Comparison of ENCODE assay signal across 1 cellular context in the genomic region with DNA sequence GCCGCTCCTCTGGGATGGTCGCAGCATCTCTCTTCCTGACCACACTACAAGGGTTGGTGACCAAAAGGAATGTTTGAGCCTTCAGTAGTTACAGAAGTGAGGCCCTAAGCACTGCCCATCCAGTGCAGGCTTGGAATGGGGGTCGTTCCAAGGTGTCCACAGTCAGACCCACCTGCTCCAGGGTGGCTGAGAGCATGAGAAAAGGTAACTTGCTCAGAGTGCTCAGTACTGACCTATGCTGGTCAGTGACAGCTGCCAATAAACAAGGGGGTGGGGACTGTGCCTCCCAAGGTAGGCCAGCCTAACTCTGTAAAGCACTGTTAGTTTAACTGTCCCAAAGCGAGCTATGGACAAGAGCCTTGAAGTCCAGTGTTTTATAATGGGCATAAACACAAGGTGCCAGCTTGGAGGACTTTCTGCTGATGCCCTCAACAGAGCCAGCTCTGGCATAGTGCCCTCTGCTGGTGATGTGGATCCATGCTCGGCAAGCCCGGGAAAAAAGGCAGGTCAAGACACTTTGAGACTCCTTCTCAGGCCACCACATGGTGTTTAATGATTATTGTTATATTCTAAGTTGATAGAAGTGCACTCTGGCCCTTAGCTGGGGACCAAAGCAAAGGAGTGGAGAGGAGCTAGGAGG.
TF ChIP-seq lines count a peak whose summit lies in the region.

No MANE protein-coding gene starts in this region.

TF ChIP-seq in GM12878, 131 proteins besides CTCF, POLR2A, EP300 and RAD21 (continued from another document):
- no peak for TF ChIP-seq BHLHE40 (IDR thresholded peaks at IDR 0.05; ENCODE audit: borderline replicate concordance in 1 of 2, low read depth in 2 of 2, low read length in 1 of 2)
- no peak for TF ChIP-seq CBX5 (IDR thresholded peaks at IDR 0.05; ENCODE audit: low read depth)
- no peak for TF ChIP-seq CBX3 (IDR thresholded peaks at IDR 0.05; ENCODE audit: borderline replicate concordance, low read depth)
- no peak for TF ChIP-seq SUZ12 (IDR thresholded peaks at IDR 0.05; ENCODE audit: unreplicated experiment)
- no peak for TF ChIP-seq NR2C1 (IDR thresholded peaks at IDR 0.05)
- TF ChIP-seq ZBED1 (IDR thresholded peaks at IDR 0.05; ENCODE audit: borderline replicate concordance), result no peak
- TF ChIP-seq NR2F1 (conservative IDR thresholded peaks at IDR 0.05), result 0 out of 2 replicates have a peak, but pooled peaks have one; percentile 15
- no peak for TF ChIP-seq SP1 (IDR thresholded peaks at IDR 0.05; ENCODE audit: low read depth, low read length)
- no peak for TF ChIP-seq SPI1 (IDR thresholded peaks at IDR 0.05; ENCODE audit: borderline replicate concordance, insufficient read depth, low read depth, low read length)
- TF ChIP-seq, protein P1, sequence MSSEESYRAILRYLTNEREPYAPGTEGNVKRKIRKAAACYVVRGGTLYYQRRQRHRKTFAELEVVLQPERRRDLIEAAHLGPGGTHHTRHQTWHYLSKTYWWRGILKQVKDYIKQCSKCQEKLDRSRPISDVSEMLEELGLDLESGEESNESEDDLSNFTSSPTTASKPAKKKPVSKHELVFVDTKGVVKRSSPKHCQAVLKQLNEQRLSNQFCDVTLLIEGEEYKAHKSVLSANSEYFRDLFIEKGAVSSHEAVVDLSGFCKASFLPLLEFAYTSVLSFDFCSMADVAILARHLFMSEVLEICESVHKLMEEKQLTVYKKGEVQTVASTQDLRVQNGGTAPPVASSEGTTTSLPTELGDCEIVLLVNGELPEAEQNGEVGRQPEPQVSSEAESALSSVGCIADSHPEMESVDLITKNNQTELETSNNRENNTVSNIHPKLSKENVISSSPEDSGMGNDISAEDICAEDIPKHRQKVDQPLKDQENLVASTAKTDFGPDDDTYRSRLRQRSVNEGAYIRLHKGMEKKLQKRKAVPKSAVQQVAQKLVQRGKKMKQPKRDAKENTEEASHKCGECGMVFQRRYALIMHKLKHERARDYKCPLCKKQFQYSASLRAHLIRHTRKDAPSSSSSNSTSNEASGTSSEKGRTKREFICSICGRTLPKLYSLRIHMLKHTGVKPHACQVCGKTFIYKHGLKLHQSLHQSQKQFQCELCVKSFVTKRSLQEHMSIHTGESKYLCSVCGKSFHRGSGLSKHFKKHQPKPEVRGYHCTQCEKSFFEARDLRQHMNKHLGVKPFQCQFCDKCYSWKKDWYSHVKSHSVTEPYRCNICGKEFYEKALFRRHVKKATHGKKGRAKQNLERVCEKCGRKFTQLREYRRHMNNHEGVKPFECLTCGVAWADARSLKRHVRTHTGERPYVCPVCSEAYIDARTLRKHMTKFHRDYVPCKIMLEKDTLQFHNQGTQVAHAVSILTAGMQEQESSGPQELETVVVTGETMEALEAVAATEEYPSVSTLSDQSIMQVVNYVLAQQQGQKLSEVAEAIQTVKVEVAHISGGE (CRISPR knock-in tag; IDR thresholded peaks at IDR 0.05), result no peak
- no peak for TF ChIP-seq BMI1 (IDR thresholded peaks at IDR 0.05; ENCODE audit: borderline replicate concordance)
- no peak for TF ChIP-seq TBL1XR1 (IDR thresholded peaks at IDR 0.05; ENCODE audit: low read depth, low read length)
- no peak for TF ChIP-seq SIX5 (IDR thresholded peaks at IDR 0.05; ENCODE audit: low read depth, low read length, severe bottlenecking)
- TF ChIP-seq, protein P2, sequence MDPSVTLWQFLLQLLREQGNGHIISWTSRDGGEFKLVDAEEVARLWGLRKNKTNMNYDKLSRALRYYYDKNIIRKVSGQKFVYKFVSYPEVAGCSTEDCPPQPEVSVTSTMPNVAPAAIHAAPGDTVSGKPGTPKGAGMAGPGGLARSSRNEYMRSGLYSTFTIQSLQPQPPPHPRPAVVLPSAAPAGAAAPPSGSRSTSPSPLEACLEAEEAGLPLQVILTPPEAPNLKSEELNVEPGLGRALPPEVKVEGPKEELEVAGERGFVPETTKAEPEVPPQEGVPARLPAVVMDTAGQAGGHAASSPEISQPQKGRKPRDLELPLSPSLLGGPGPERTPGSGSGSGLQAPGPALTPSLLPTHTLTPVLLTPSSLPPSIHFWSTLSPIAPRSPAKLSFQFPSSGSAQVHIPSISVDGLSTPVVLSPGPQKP (IDR thresholded peaks at IDR 0.05; ENCODE audit: low read depth, low read length), result no peak
- TF ChIP-seq, protein P3, sequence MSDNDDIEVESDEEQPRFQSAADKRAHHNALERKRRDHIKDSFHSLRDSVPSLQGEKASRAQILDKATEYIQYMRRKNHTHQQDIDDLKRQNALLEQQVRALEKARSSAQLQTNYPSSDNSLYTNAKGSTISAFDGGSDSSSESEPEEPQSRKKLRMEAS (IDR thresholded peaks at IDR 0.05; ENCODE audit: low read depth, low read length), result no peak
- TF ChIP-seq YBX1 (IDR thresholded peaks at IDR 0.05), result no peak
- TF ChIP-seq HDAC6 (IDR thresholded peaks at IDR 0.05; ENCODE audit: unreplicated experiment), result no peak
- TF ChIP-seq SMARCA5 (IDR thresholded peaks at IDR 0.05), result peak; percentile 72
- no peak for TF ChIP-seq CEBPB (IDR thresholded peaks at IDR 0.05; ENCODE audit: borderline replicate concordance in 1 of 2, low read depth in 2 of 2, low read length in 2 of 2)
- TF ChIP-seq, protein P4, sequence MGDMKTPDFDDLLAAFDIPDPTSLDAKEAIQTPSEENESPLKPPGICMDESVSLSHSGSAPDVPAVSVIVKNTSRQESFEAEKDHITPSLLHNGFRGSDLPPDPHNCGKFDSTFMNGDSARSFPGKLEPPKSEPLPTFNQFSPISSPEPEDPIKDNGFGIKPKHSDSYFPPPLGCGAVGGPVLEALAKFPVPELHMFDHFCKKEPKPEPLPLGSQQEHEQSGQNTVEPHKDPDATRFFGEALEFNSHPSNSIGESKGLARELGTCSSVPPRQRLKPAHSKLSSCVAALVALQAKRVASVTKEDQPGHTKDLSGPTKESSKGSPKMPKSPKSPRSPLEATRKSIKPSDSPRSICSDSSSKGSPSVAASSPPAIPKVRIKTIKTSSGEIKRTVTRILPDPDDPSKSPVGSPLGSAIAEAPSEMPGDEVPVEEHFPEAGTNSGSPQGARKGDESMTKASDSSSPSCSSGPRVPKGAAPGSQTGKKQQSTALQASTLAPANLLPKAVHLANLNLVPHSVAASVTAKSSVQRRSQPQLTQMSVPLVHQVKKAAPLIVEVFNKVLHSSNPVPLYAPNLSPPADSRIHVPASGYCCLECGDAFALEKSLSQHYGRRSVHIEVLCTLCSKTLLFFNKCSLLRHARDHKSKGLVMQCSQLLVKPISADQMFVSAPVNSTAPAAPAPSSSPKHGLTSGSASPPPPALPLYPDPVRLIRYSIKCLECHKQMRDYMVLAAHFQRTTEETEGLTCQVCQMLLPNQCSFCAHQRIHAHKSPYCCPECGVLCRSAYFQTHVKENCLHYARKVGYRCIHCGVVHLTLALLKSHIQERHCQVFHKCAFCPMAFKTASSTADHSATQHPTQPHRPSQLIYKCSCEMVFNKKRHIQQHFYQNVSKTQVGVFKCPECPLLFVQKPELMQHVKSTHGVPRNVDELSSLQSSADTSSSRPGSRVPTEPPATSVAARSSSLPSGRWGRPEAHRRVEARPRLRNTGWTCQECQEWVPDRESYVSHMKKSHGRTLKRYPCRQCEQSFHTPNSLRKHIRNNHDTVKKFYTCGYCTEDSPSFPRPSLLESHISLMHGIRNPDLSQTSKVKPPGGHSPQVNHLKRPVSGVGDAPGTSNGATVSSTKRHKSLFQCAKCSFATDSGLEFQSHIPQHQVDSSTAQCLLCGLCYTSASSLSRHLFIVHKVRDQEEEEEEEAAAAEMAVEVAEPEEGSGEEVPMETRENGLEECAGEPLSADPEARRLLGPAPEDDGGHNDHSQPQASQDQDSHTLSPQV (IDR thresholded peaks at IDR 0.05), result 0 out of 2 replicates have a peak, but pooled peaks have one; percentile 25
- TF ChIP-seq MYB (IDR thresholded peaks at IDR 0.05; ENCODE audit: borderline replicate concordance, low read depth, low read length), result no peak
- TF ChIP-seq SREBF2 (IDR thresholded peaks at IDR 0.05; ENCODE audit: low read length), result no peak
- TF ChIP-seq ASH2L (IDR thresholded peaks at IDR 0.05; ENCODE audit: borderline replicate concordance, low read depth), result no peak
- no peak for TF ChIP-seq SMAD5 (IDR thresholded peaks at IDR 0.05; ENCODE audit: low read depth)
- TF ChIP-seq, protein P5, sequence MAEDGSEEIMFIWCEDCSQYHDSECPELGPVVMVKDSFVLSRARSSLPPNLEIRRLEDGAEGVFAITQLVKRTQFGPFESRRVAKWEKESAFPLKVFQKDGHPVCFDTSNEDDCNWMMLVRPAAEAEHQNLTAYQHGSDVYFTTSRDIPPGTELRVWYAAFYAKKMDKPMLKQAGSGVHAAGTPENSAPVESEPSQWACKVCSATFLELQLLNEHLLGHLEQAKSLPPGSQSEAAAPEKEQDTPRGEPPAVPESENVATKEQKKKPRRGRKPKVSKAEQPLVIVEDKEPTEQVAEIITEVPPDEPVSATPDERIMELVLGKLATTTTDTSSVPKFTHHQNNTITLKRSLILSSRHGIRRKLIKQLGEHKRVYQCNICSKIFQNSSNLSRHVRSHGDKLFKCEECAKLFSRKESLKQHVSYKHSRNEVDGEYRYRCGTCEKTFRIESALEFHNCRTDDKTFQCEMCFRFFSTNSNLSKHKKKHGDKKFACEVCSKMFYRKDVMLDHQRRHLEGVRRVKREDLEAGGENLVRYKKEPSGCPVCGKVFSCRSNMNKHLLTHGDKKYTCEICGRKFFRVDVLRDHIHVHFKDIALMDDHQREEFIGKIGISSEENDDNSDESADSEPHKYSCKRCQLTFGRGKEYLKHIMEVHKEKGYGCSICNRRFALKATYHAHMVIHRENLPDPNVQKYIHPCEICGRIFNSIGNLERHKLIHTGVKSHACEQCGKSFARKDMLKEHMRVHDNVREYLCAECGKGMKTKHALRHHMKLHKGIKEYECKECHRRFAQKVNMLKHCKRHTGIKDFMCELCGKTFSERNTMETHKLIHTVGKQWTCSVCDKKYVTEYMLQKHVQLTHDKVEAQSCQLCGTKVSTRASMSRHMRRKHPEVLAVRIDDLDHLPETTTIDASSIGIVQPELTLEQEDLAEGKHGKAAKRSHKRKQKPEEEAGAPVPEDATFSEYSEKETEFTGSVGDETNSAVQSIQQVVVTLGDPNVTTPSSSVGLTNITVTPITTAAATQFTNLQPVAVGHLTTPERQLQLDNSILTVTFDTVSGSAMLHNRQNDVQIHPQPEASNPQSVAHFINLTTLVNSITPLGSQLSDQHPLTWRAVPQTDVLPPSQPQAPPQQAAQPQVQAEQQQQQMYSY (CRISPR knock-in tag; IDR thresholded peaks at IDR 0.05), result no peak
- TF ChIP-seq RUNX3 (IDR thresholded peaks at IDR 0.05; ENCODE audit: low read length), result no peak
- TF ChIP-seq, protein P6, sequence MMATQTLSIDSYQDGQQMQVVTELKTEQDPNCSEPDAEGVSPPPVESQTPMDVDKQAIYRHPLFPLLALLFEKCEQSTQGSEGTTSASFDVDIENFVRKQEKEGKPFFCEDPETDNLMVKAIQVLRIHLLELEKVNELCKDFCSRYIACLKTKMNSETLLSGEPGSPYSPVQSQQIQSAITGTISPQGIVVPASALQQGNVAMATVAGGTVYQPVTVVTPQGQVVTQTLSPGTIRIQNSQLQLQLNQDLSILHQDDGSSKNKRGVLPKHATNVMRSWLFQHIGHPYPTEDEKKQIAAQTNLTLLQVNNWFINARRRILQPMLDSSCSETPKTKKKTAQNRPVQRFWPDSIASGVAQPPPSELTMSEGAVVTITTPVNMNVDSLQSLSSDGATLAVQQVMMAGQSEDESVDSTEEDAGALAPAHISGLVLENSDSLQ (IDR thresholded peaks at IDR 0.05), result no peak
- TF ChIP-seq EZH2 (IDR thresholded peaks at IDR 0.05; ENCODE audit: borderline replicate concordance, control insufficient read depth, low read depth, low read length), result no peak
- TF ChIP-seq SIN3A (IDR thresholded peaks at IDR 0.05; ENCODE audit: low read depth, low read length), result no peak
- TF ChIP-seq IKZF1 (conservative IDR thresholded peaks at IDR 0.05), result 0 out of 2 replicates have a peak, but pooled peaks have one; percentile 26
- TF ChIP-seq ZZZ3 (IDR thresholded peaks at IDR 0.05; ENCODE audit: control insufficient read depth, insufficient read length, low read depth), result no peak
- no peak for TF ChIP-seq BACH1 (IDR thresholded peaks at IDR 0.05; ENCODE audit: borderline replicate concordance)
- no peak for TF ChIP-seq GABPA (IDR thresholded peaks at IDR 0.05; ENCODE audit: low read depth)
- no peak for TF ChIP-seq EGR1 (IDR thresholded peaks at IDR 0.05; ENCODE audit: borderline replicate concordance in 1 of 2, low read depth in 2 of 2, low read length in 2 of 2)
- TF ChIP-seq, protein P7, sequence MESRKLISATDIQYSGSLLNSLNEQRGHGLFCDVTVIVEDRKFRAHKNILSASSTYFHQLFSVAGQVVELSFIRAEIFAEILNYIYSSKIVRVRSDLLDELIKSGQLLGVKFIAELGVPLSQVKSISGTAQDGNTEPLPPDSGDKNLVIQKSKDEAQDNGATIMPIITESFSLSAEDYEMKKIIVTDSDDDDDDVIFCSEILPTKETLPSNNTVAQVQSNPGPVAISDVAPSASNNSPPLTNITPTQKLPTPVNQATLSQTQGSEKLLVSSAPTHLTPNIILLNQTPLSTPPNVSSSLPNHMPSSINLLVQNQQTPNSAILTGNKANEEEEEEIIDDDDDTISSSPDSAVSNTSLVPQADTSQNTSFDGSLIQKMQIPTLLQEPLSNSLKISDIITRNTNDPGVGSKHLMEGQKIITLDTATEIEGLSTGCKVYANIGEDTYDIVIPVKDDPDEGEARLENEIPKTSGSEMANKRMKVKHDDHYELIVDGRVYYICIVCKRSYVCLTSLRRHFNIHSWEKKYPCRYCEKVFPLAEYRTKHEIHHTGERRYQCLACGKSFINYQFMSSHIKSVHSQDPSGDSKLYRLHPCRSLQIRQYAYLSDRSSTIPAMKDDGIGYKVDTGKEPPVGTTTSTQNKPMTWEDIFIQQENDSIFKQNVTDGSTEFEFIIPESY (IDR thresholded peaks at IDR 0.05), result no peak
- peak; percentile 95 for TF ChIP-seq SMC3 (IDR thresholded peaks at IDR 0.05; ENCODE audit: borderline replicate concordance, low read length)
- TF ChIP-seq, protein P8, sequence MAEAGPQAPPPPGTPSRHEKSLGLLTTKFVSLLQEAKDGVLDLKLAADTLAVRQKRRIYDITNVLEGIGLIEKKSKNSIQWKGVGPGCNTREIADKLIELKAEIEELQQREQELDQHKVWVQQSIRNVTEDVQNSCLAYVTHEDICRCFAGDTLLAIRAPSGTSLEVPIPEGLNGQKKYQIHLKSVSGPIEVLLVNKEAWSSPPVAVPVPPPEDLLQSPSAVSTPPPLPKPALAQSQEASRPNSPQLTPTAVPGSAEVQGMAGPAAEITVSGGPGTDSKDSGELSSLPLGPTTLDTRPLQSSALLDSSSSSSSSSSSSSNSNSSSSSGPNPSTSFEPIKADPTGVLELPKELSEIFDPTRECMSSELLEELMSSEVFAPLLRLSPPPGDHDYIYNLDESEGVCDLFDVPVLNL (IDR thresholded peaks at IDR 0.05; ENCODE audit: low read depth, low read length), result no peak
TF ChIP-seq in GM12878: peak in this region for 5.
